26 cellular contexts compared by ENCODE assay signal in genomic region chr2:5937865-5938565, GRCh38.
A peak's percentile ranks its signal among the peaks of the same experiment; 100 is the strongest.
DNase-seq lines count a peak whose midpoint lies in the region; ATAC-seq and TF ChIP-seq lines count a peak whose summit lies in the region.
"Had no signal": no experiment of that assay in that cellular context is flagged by ENCODE, and none has a peak within 500 bp of the region (broad histone marks: within the 10 kb centered on the region; RNA-seq: fewer than 3 reads in every experiment).

No MANE protein-coding gene starts in this region.

- no peaks in the 10 kb centered on the region for H3K9me3 ChIP-seq in Peyer's patch
- H3K9me3 ChIP-seq: testis had no signal

- TF ChIP-seq POLR2A in Peyer's patch (IDR thresholded peaks at IDR 0.05) (no peak), erythroblast (IDR thresholded peaks at IDR 0.05; ENCODE audit: low read length) (no peak)

- no peak overlapping the region for H3K27ac ChIP-seq in Peyer's patch
- H3K27ac ChIP-seq: 22Rv1, cardiac muscle cell, testis had no signal

- no peaks in the 10 kb centered on the region for H3K36me3 ChIP-seq in Peyer's patch
- H3K36me3 ChIP-seq: cardiac muscle cell had no signal

- H3K27me3 Mint-ChIP-seq in progenitor cell of endocrine pancreas, result peaks cover 15% of the 10 kb centered on the region
- H3K27me3 Mint-ChIP-seq: CD4-positive, alpha-beta memory T cell had no signal

- DNase-seq in DMS53 (lab: John Stamatoyannopoulos, UW) (peak; percentile 42), DMS53 treated with DMSO at 0.1 percent for 48 hours (lab: John Stamatoyannopoulos, UW; ENCODE audit: unreplicated experiment) (no peak), SKM-1 (lab: John Stamatoyannopoulos, UW; ENCODE audit: unreplicated experiment) (peak; percentile 7), islet precursor cell (peak; percentile 85), progenitor cell of endocrine pancreas (ENCODE audit: low spot score, unreplicated experiment) (no peak), Peyer's patch (no peak), erythroblast (lab: John Stamatoyannopoulos, UW) (no peak)
- DNase-seq: activated CD4-positive, CD25-positive, alpha-beta regulatory T cell treated with anti-CD3 and anti-CD28 coated beads, Interleukin-2, amount 50 U/mL, for 72 hours; activated CD8-positive, alpha-beta T cell treated with anti-CD3 and anti-CD28 coated beads, Interleukin-2, amount 10 ng/mL, durations not matched to agents 7 days and 5 days; CD4-positive, alpha-beta memory T cell; NCI-H1092 treated with DMSO at 0.1 percent for 48 hours; NCI-H187; NCI-H526; SIG-M5; stimulated activated CD4-positive, alpha-beta T cell treated with anti-CD3 and anti-CD28 coated beads, Interleukin-15, amount 100 ng/mL, for 24 hours; stimulated activated naive CD4-positive, alpha-beta T cell treated with Interleukin-2 at 50 U/mL for 16 hours; T-helper 1 cell; testis had no signal

- H3K9me3 Mint-ChIP-seq in progenitor cell of endocrine pancreas (ENCODE audit: low read depth), result no peaks in the 10 kb centered on the region
- H3K9me3 Mint-ChIP-seq: neural crest cell had no signal

- peak overlapping the region; percentile 70 for H3K27ac Mint-ChIP-seq in progenitor cell of endocrine pancreas
- H3K27ac Mint-ChIP-seq: activated CD8-positive, alpha-beta T cell treated with anti-CD3 and anti-CD28 coated beads, Interleukin-2, amount 10 ng/mL, durations not matched to agents 7 days and 5 days; activated naive CD4-positive, alpha-beta T cell treated with anti-CD3 and anti-CD28 coated beads, Interleukin-2, amount 50 U/mL, for 72 hours; CD4-positive, alpha-beta memory T cell; IgD-negative memory B cell had no signal

- H3K4me1 ChIP-seq in Peyer's patch, result no peaks in the 10 kb centered on the region
- H3K4me1 ChIP-seq: testis had no signal

- no peaks in the 10 kb centered on the region for H3K27me3 ChIP-seq in Peyer's patch
- H3K27me3 ChIP-seq: cardiac muscle cell, testis had no signal

- no peak overlapping the region for H3K4me3 ChIP-seq in Peyer's patch
- H3K4me3 ChIP-seq: cardiac muscle cell, testis had no signal

- H3K4me3 Mint-ChIP-seq in progenitor cell of endocrine pancreas (ENCODE audit: low read depth), result peak overlapping the region; percentile 5
- H3K4me3 Mint-ChIP-seq: activated CD8-positive, alpha-beta T cell treated with anti-CD3 and anti-CD28 coated beads, Interleukin-2, amount 10 ng/mL, durations not matched to agents 7 days and 5 days; CD4-positive, alpha-beta memory T cell; IgD-negative memory B cell; neural crest cell had no signal

- no peaks in the 10 kb centered on the region for H3K36me3 Mint-ChIP-seq in progenitor cell of endocrine pancreas (ENCODE audit: insufficient read depth)
- H3K36me3 Mint-ChIP-seq: activated naive CD4-positive, alpha-beta T cell treated with anti-CD3 and anti-CD28 coated beads, Interleukin-2, amount 50 U/mL, for 72 hours; CD4-positive, alpha-beta memory T cell; IgD-negative memory B cell had no signal

- peaks cover 19% of the 10 kb centered on the region for H3K4me1 Mint-ChIP-seq in progenitor cell of endocrine pancreas (ENCODE audit: low read depth)
- H3K4me1 Mint-ChIP-seq: CD4-positive, alpha-beta memory T cell had no signal

- no peak for ATAC-seq in HG03097 (IDR thresholded peaks at IDR 0.05; ENCODE audit: low FRiP score, unreplicated experiment)
- ATAC-seq: activated CD8-positive, alpha-beta T cell treated with anti-CD3 and anti-CD28 coated beads, Interleukin-2, amount 10 ng/mL, durations not matched to agents 7 days and 5 days; activated naive CD4-positive, alpha-beta T cell treated with anti-CD3 and anti-CD28 coated beads, Interleukin-2, amount 50 U/mL, for 72 hours; Panc1; sciatic nerve had no signal

- no peak for TF ChIP-seq CTCF in progenitor cell of endocrine pancreas (IDR thresholded peaks at IDR 0.05; ENCODE audit: unreplicated experiment)
- no peak for TF ChIP-seq CTCF in Peyer's patch (IDR thresholded peaks at IDR 0.05)

Comparison
In these comparisons a context has a peak if more than half of its experiments do, and no peak if none do; other contexts are left out.
1. DNase-seq: peak in DMS53 (single experiment), SKM-1 (single experiment) and islet precursor cell (single experiment); none in DMS53 treated with DMSO at 0.1 percent for 48 hours (single experiment), progenitor cell of endocrine pancreas (single experiment), Peyer's patch (0 of 3) and erythroblast (0 of 2).